In the genomic region with DNA sequence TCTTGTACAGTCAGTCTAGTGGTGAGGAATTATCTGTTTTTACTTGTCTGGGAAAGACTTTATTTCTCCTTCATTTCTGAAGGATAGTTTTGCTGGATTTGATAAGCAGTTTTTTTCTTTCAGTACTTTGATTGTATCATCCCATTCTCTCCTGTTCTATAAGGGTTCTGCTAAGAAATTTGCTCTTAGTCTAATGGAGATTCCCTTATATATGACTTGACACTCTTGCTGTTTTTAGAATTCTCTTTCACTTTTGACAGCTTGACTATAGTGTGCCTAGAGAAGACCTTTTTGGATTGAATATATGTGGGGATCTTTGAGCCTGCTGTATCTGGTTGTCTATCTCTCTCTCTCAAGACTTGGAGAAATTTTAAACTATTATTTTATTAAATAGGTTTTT, we compare ENCODE assay signal across 1 cellular context.
TF ChIP-seq lines count a peak whose summit lies in the region.
"Not testable (repeated sequence)": the region's sequence is repeated elsewhere in the genome, so short reads cannot be mapped to it uniquely, and the experiment has no call there.

No MANE protein-coding gene starts in this region.

- CTCF ChIA-PET in HEK293 (lab: Yijun Ruan, JAX) = not testable (repeated sequence)

- H3K9me3 ChIP-seq in HEK293 (ENCODE audit: control insufficient read depth, insufficient read depth, low read depth, low read length) = not testable (repeated sequence)

- not testable (repeated sequence) for H3K36me3 ChIP-seq in HEK293 (ENCODE audit: control insufficient read depth in 2 of 2, insufficient read depth in 1 of 2, low read length in 2 of 2)

- not testable (repeated sequence) for TF ChIP-seq CTCF in HEK293 (tag by site-specific recombination; IDR thresholded peaks at IDR 0.05)

- not testable (repeated sequence) for H3K4me3 ChIP-seq in HEK293 (ENCODE audit: low read depth, low read length)

- H3K4me1 ChIP-seq in HEK293 (ENCODE audit: control insufficient read depth, insufficient read depth, low read length) = not testable (repeated sequence)

- POLR2A ChIA-PET in HEK293 (lab: Yijun Ruan, JAX) = not testable (repeated sequence)

- not testable (repeated sequence) for H3K27ac ChIP-seq in HEK293 (ENCODE audit: extremely low read depth, low read depth, low read length)

TF ChIP-seq in HEK293, 187 proteins besides CTCF, POLR2A, EP300 and RAD21:
- peak; percentile 90 for TF ChIP-seq ZNF791 (tag by site-specific recombination; IDR thresholded peaks at IDR 0.05)
